ENCODE assay signal across 23 cellular contexts in the genomic region with DNA sequence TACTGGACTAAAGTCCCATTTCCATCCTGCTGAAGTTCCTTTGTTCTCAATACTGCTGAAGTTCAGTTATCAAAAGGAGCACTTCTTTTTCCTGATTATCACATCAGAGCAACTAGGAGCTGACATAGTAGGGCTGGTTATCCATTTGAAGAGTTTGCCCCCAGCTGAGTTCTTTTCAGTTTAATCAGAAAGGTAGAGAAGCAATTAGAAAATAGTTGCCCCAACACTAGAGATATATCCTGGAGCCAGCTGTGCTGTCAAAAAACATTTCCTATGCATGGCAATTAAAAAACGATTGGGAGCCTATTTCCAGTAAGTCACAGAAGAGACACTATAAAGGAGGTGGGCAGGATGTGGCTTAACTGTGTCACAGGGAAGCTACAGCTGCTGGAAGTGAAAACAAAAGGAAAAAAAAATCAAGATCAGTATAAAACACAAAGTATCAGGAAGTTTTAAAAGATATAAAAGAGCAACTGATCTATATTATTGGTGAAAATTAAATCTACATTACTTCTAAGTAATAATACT.
A peak's percentile ranks its signal among the peaks of the same experiment; 100 is the strongest.
DNase-seq lines count a peak whose midpoint lies in the region; TF ChIP-seq lines count a peak whose summit lies in the region.
"Had no signal": no experiment of that assay in that cellular context is flagged by ENCODE, and none has a peak within 500 bp of the region (broad histone marks: within the 10 kb centered on the region; RNA-seq: fewer than 3 reads in every experiment).

No MANE protein-coding gene starts in this region.

- no peaks in the 10 kb centered on the region for H3K36me3 Mint-ChIP-seq in activated naive CD4-positive, alpha-beta T cell treated with anti-CD3 and anti-CD28 coated beads for 36 hours (ENCODE audit: low read depth)
- H3K36me3 Mint-ChIP-seq: CD4-positive, alpha-beta memory T cell had no signal

- peaks cover 18% of the 10 kb centered on the region for H3K4me1 Mint-ChIP-seq in activated naive CD4-positive, alpha-beta T cell treated with anti-CD3 and anti-CD28 coated beads for 36 hours (ENCODE audit: low read depth)

- H3K79me2 ChIP-seq in osteoblast (ENCODE audit: insufficient read depth, low read length): no peaks in the 10 kb centered on the region
- H3K79me2 ChIP-seq: parathyroid adenoma had no signal

- intact Hi-C loops in activated naive CD4-positive, alpha-beta T cell treated with anti-CD3 and anti-CD28 coated beads for 36 hours (cut with micrococcal nuclease): no loop called here

- H3K36me3 ChIP-seq in SJCRH30 (no peaks in the 10 kb centered on the region), osteoblast (ENCODE audit: insufficient read depth, low read length) (no peaks in the 10 kb centered on the region), right atrium auricular region (no peaks in the 10 kb centered on the region)
- H3K36me3 ChIP-seq: SJSA1, vagina had no signal

- peak overlapping the region; percentile 69 for H3K27ac ChIP-seq in SJCRH30
- no peak overlapping the region for H3K27ac ChIP-seq in osteoblast (ENCODE audit: low read depth, low read length)
- H3K27ac ChIP-seq in right atrium auricular region: no peak overlapping the region
- H3K27ac ChIP-seq: HL-60, parathyroid adenoma, SJSA1, vagina had no signal

- peak; percentile 4 for DNase-seq in activated naive CD4-positive, alpha-beta T cell treated with anti-CD3 and anti-CD28 coated beads for 36 hours
- DNase-seq in activated naive CD4-positive, alpha-beta T cell treated with anti-CD3 and anti-CD28 coated beads, Interleukin-2, amount 50 U/mL, for 16 hours: no peak
- DNase-seq in LHCN-M2 (ENCODE audit: low read depth) (peak; percentile 67), SJCRH30 (peak; percentile 25 to 66), osteoblast (ENCODE audit: insufficient read length, low spot score, missing footprints) (peak; percentile 8), right atrium auricular region (ENCODE audit: low spot score) (no peak), NAMALWA (ENCODE audit: low spot score) (no peak), NCI-H82 (lab: John Stamatoyannopoulos, UW) (no peak)
- DNase-seq: activated CD4-positive, alpha-beta T cell treated with anti-CD3 and anti-CD28 coated beads, Interleukin-2, amount 50 U/mL, for 4 hours; activated T-cell treated with anti-CD3 and anti-CD28 coated beads, Interleukin-2, amount 50 U/mL, for 48 hours; dermis blood vessel endothelial cell; islet precursor cell; NCI-H1092; NCI-H2227 treated with DMSO at 0.1 percent for 48 hours; stimulated activated CD4-positive, alpha-beta T cell treated with anti-CD3 and anti-CD28 coated beads, Interleukin-2, amount 100 ng/mL, for 48 hours had no signal

- H3K9me3 ChIP-seq in SJCRH30 (replicated peaks): 0 out of 2 replicates have a peak, but pooled peaks cover 4% of the 10 kb centered on the region
- H3K9me3 ChIP-seq in osteoblast (ENCODE audit: low read depth, low read length): no peaks in the 10 kb centered on the region
- H3K9me3 ChIP-seq in right atrium auricular region: no peaks in the 10 kb centered on the region
- H3K9me3 ChIP-seq: vagina had no signal

- H3K9me3 Mint-ChIP-seq in activated naive CD4-positive, alpha-beta T cell treated with anti-CD3 and anti-CD28 coated beads for 36 hours: no peaks in the 10 kb centered on the region
- H3K9me3 Mint-ChIP-seq: CD4-positive, alpha-beta memory T cell had no signal

- H3K4me1 ChIP-seq in SJCRH30: peaks cover 17% of the 10 kb centered on the region
- no peaks in the 10 kb centered on the region for H3K4me1 ChIP-seq in osteoblast (ENCODE audit: insufficient read depth, low read length)
- no peaks in the 10 kb centered on the region for H3K4me1 ChIP-seq in right atrium auricular region
- H3K4me1 ChIP-seq: parathyroid adenoma, SJSA1, vagina had no signal

- no peaks in the 10 kb centered on the region for H3K27me3 Mint-ChIP-seq in activated naive CD4-positive, alpha-beta T cell treated with anti-CD3 and anti-CD28 coated beads for 36 hours (ENCODE audit: low read depth)
- H3K27me3 Mint-ChIP-seq: CD4-positive, alpha-beta memory T cell had no signal

- CTCF ChIA-PET in activated naive CD4-positive, alpha-beta T cell treated with anti-CD3 and anti-CD28 coated beads for 36 hours (lab: Charles Lee): no interaction called here

- H3K4me3 ChIP-seq in SJCRH30 (no peak overlapping the region), osteoblast (ENCODE audit: insufficient read depth, low read length) (no peak overlapping the region), right atrium auricular region (no peak overlapping the region)
- H3K4me3 ChIP-seq: GM12878, K562, lung, SJSA1, vagina had no signal

- no peak for TF ChIP-seq CTCF in osteoblast (IDR thresholded peaks at IDR 0.05; ENCODE audit: extremely low read depth, low read depth, low read length)
- TF ChIP-seq CTCF in right atrium auricular region (IDR thresholded peaks at IDR 0.05): no peak

- H3K4me2 ChIP-seq in osteoblast (ENCODE audit: insufficient read depth, low read length): no peak overlapping the region

- H2AFZ ChIP-seq in osteoblast (ENCODE audit: low read length): no peak overlapping the region
- H2AFZ ChIP-seq: parathyroid adenoma had no signal

- H3K27ac Mint-ChIP-seq in activated naive CD4-positive, alpha-beta T cell treated with anti-CD3 and anti-CD28 coated beads for 36 hours: no peak overlapping the region

- H4K20me1 ChIP-seq in osteoblast (ENCODE audit: insufficient read depth, low read length): no peaks in the 10 kb centered on the region

- no peak overlapping the region for H3K4me3 Mint-ChIP-seq in activated naive CD4-positive, alpha-beta T cell treated with anti-CD3 and anti-CD28 coated beads for 36 hours

- H3K27me3 ChIP-seq in SJCRH30: no peaks in the 10 kb centered on the region
- no peaks in the 10 kb centered on the region for H3K27me3 ChIP-seq in osteoblast (ENCODE audit: insufficient read depth, low read length)
- H3K27me3 ChIP-seq in right atrium auricular region: no peaks in the 10 kb centered on the region
- H3K27me3 ChIP-seq: SJSA1, vagina had no signal

Comparison
In these comparisons a context has a peak if more than half of its experiments do, and no peak if none do; other contexts are left out.
1. DNase-seq: peak in activated naive CD4-positive, alpha-beta T cell treated with anti-CD3 and anti-CD28 coated beads for 36 hours (single experiment), LHCN-M2 (single experiment), SJCRH30 (2 of 2) and osteoblast (single experiment); none in activated naive CD4-positive, alpha-beta T cell treated with anti-CD3 and anti-CD28 coated beads, Interleukin-2, amount 50 U/mL, for 16 hours (single experiment), right atrium auricular region (single experiment), NAMALWA (single experiment) and NCI-H82 (single experiment).